8 cellular contexts compared by ENCODE assay signal in genomic region chr14:54565236-54566151, GRCh38. TPM values are rescaled to one million over a fixed set of nuclear protein-coding genes. Genes with fewer than 3 reads are reported as not detected.
DNase-seq lines count a peak whose midpoint lies in the region; ATAC-seq and TF ChIP-seq lines count a peak whose summit lies in the region.

No MANE protein-coding gene starts in this region.

- no peaks in the 10 kb centered on the region for H3K79me2 ChIP-seq in OCI-LY3 (ENCODE audit: low read length)

- H3K4me2 ChIP-seq in OCI-LY3 (ENCODE audit: low read length): peak overlapping the region; percentile 99

- no peaks in the 10 kb centered on the region for H3K9me3 Mint-ChIP-seq in activated T-helper 1 cell treated with anti-CD3 and anti-CD28 coated beads, Interleukin-12 subunit alpha, Interleukin-12 subunit beta, Interleukin-2, Interleukin-4 antibody, amounts not matched to agents 30 ng/mL and 10 ng/mL and 1 ng/mL, durations not matched to agents 14 hours and 24 hours and 36 hours
- H3K9me3 Mint-ChIP-seq in naive B cell: no peaks in the 10 kb centered on the region

- no peaks in the 10 kb centered on the region for H4K20me1 ChIP-seq in OCI-LY3 (ENCODE audit: insufficient read depth, low read length)

- no peak overlapping the region for H3K27ac Mint-ChIP-seq in activated T-helper 1 cell treated with anti-CD3 and anti-CD28 coated beads, Interleukin-12 subunit alpha, Interleukin-12 subunit beta, Interleukin-2, Interleukin-4 antibody, amounts not matched to agents 30 ng/mL and 10 ng/mL and 1 ng/mL, durations not matched to agents 14 hours and 24 hours and 36 hours
- peak overlapping the region; percentile 83 to 98 (median 90) for H3K27ac Mint-ChIP-seq in naive B cell

- H3K4me3 ChIP-seq in OCI-LY3 (ENCODE audit: low read length): peak overlapping the region; percentile 90

- peak; percentile 54 for ATAC-seq in GM19452 (IDR thresholded peaks at IDR 0.05; ENCODE audit: unreplicated experiment)
- ATAC-seq in HG03558 (IDR thresholded peaks at IDR 0.05; ENCODE audit: extremely low read depth, unreplicated experiment): peak; percentile 26
- peak; percentile 67 to 68 for ATAC-seq in naive B cell (ENCODE audit: low read depth in 2 of 2)

- H3K4me1 Mint-ChIP-seq in activated T-helper 1 cell treated with anti-CD3 and anti-CD28 coated beads, Interleukin-12 subunit alpha, Interleukin-12 subunit beta, Interleukin-2, Interleukin-4 antibody, amounts not matched to agents 30 ng/mL and 10 ng/mL and 1 ng/mL, durations not matched to agents 14 hours and 24 hours and 36 hours (ENCODE audit: low read depth): peaks cover 21% of the 10 kb centered on the region
- H3K4me1 Mint-ChIP-seq in naive B cell: peaks cover 18 to 33% (median 25%) of the 10 kb centered on the region in 3 donors

- DNase-seq in COR-L47 (lab: John Stamatoyannopoulos, UW): peak; percentile 56
- peak; percentile 61 for DNase-seq in activated T-helper 1 cell treated with anti-CD3 and anti-CD28 coated beads, Interleukin-12 subunit alpha, Interleukin-12 subunit beta, Interleukin-2, Interleukin-4 antibody, amounts not matched to agents 30 ng/mL and 10 ng/mL and 1 ng/mL, durations not matched to agents 14 hours and 24 hours and 36 hours (ENCODE audit: low spot score)
- DNase-seq in fibroblast of gingiva (ENCODE audit: low read depth): peak; percentile 94
- DNase-seq in naive B cell: peak; percentile 81
- peak; percentile 58 to 75 (median 67) for DNase-seq in stimulated activated naive CD4-positive, alpha-beta T cell (lab: John Stamatoyannopoulos, UW)

- peaks cover 10% of the 10 kb centered on the region for H3K4me1 ChIP-seq in OCI-LY3 (ENCODE audit: low read length)

- H3K4me3 Mint-ChIP-seq in activated T-helper 1 cell treated with anti-CD3 and anti-CD28 coated beads, Interleukin-12 subunit alpha, Interleukin-12 subunit beta, Interleukin-2, Interleukin-4 antibody, amounts not matched to agents 30 ng/mL and 10 ng/mL and 1 ng/mL, durations not matched to agents 14 hours and 24 hours and 36 hours: peak overlapping the region; percentile 75
- H3K4me3 Mint-ChIP-seq in naive B cell: peak overlapping the region; percentile 87 to 100 (median 94)

- peak overlapping the region; percentile 30 for H3K9ac ChIP-seq in OCI-LY3 (ENCODE audit: low read length)

- H3K27me3 ChIP-seq in OCI-LY3 (ENCODE audit: low read depth, low read length): peaks cover 20% of the 10 kb centered on the region

- no peaks in the 10 kb centered on the region for H3K9me3 ChIP-seq in OCI-LY3 (ENCODE audit: insufficient read depth, low read length)

- H3K36me3 Mint-ChIP-seq in activated T-helper 1 cell treated with anti-CD3 and anti-CD28 coated beads, Interleukin-12 subunit alpha, Interleukin-12 subunit beta, Interleukin-2, Interleukin-4 antibody, amounts not matched to agents 30 ng/mL and 10 ng/mL and 1 ng/mL, durations not matched to agents 14 hours and 24 hours and 36 hours (ENCODE audit: low read depth): no peaks in the 10 kb centered on the region
- H3K36me3 Mint-ChIP-seq in naive B cell: no peaks in the 10 kb centered on the region

- no peak overlapping the region for H3K27ac ChIP-seq in OCI-LY3 (ENCODE audit: low read length)

- no peak; the same call in 1 of the 2 replicates for TF ChIP-seq CTCF in OCI-LY3 (IDR thresholded peaks at IDR 0.05; ENCODE audit: low read depth, low read length)

- intact Hi-C loops in activated T-helper 1 cell treated with anti-CD3 and anti-CD28 coated beads, Interleukin-12 subunit alpha, Interleukin-12 subunit beta, Interleukin-2, Interleukin-4 antibody, amounts not matched to agents 30 ng/mL and 10 ng/mL and 1 ng/mL, durations not matched to agents 14 hours and 24 hours and 36 hours (cut with micrococcal nuclease): loop anchor here (1.0 to 2.0 kb wide), 4 partner anchors 56 to 337 kb away; partner anchors contain the start of genes CGRRF1, CNIH1 and GCH1

- peak overlapping the region; percentile 42 for H2AFZ ChIP-seq in OCI-LY3 (ENCODE audit: low read depth, low read length)

- H3K27me3 Mint-ChIP-seq in activated T-helper 1 cell treated with anti-CD3 and anti-CD28 coated beads, Interleukin-12 subunit alpha, Interleukin-12 subunit beta, Interleukin-2, Interleukin-4 antibody, amounts not matched to agents 30 ng/mL and 10 ng/mL and 1 ng/mL, durations not matched to agents 14 hours and 24 hours and 36 hours (ENCODE audit: insufficient read depth): peaks cover 53% of the 10 kb centered on the region
- peaks cover 0 to 2% (median 0%) of the 10 kb centered on the region in 3 donors for H3K27me3 Mint-ChIP-seq in naive B cell

- no peaks in the 10 kb centered on the region for H3K36me3 ChIP-seq in OCI-LY3 (replicated peaks; ENCODE audit: low read depth, low read length)

RNA-seq across cellular contexts. Expression of gene SAMD4A, which starts 1.4 kb away (rescaled TPM):
- total RNA-seq in activated T-helper 1 cell treated with anti-CD3 and anti-CD28 coated beads, Interleukin-12 subunit alpha, Interleukin-12 subunit beta, Interleukin-2, Interleukin-4 antibody, amounts not matched to agents 30 ng/mL and 10 ng/mL and 1 ng/mL, durations not matched to agents 14 hours and 24 hours and 36 hours: 1.8 TPM in 2 replicates
- 1 to 10 TPM in 4 of 6 donors, under 1 TPM in 1, not detected in 1; 0.84 to 2.1 (median 1.2) TPM for polyA plus RNA-seq in naive B cell (ENCODE audit: low read depth in 6 of 6)

RNA-seq across cellular contexts. Expression of gene CGRRF1, which starts 55.8 kb away (rescaled TPM):
- 8.5 and 13.2 TPM in 2 replicates for total RNA-seq in activated T-helper 1 cell treated with anti-CD3 and anti-CD28 coated beads, Interleukin-12 subunit alpha, Interleukin-12 subunit beta, Interleukin-2, Interleukin-4 antibody, amounts not matched to agents 30 ng/mL and 10 ng/mL and 1 ng/mL, durations not matched to agents 14 hours and 24 hours and 36 hours
- polyA plus RNA-seq in naive B cell (ENCODE audit: low read depth in 6 of 6): 10 to 100 TPM; 27.4 to 41.3 (median 35.3) TPM
